In genomic region chr5:6755941-6756340, GRCh38 we compare ENCODE assay signal across 17 cellular contexts.
"Had no signal": no experiment of that assay in that cellular context is flagged by ENCODE, and none has a peak within 500 bp of the region (broad histone marks: within the 10 kb centered on the region; RNA-seq: fewer than 3 reads in every experiment).

No MANE protein-coding gene starts in this region.

- H3K27me3 ChIP-seq: brain microvascular endothelial cell, colonic mucosa had no signal

- ATAC-seq: activated naive CD8-positive, alpha-beta T cell treated with anti-CD3 and anti-CD28 coated beads, Interleukin-2, amount 50 U/mL, for 24 hours; T-cell had no signal

- H3K9me3 ChIP-seq: colonic mucosa had no signal

- DNase-seq: activated B cell treated with CpG ODN at 0.5 μM for 24 hours; activated CD4-positive, alpha-beta memory T cell treated with anti-CD3 and anti-CD28 coated beads for 36 hours; activated CD4-positive, alpha-beta T cell treated with anti-CD3 and anti-CD28 coated beads for 4 hours; activated naive CD4-positive, alpha-beta T cell treated with anti-CD3 and anti-CD28 coated beads, Interleukin-2, amount 10 ng/mL, durations not matched to agents 7 days and 5 days; activated naive CD8-positive, alpha-beta T cell treated with anti-CD3 and anti-CD28 coated beads, Interleukin-2, amount 50 U/mL, for 24 hours; brain microvascular endothelial cell; central memory CD4-positive, alpha-beta T cell; colonic mucosa; erythroblast; foreskin melanocyte; stimulated activated CD4-positive, alpha-beta T cell treated with anti-CD3 and anti-CD28 coated beads, Interleukin-15, amount 100 ng/mL, for 24 hours; stimulated activated CD4-positive, alpha-beta T cell treated with anti-CD3 and anti-CD28 coated beads, Interleukin-2, amount 100 ng/mL, for 48 hours; T-cell; T-helper 9 cell; trophoblast cell had no signal

- FAIRE-seq: keratinocyte had no signal

- H3K4me1 ChIP-seq: colonic mucosa had no signal

- H3K27ac ChIP-seq: brain microvascular endothelial cell, colonic mucosa, skin epidermis had no signal

- H3K4me3 ChIP-seq: colonic mucosa, skin epidermis had no signal
